Comparison of ENCODE assay signal across 14 cellular contexts in genomic region chrX:129650183-129650689, GRCh38. TPM values are rescaled to one million over a fixed set of nuclear protein-coding genes. Genes with fewer than 3 reads are reported as not detected.
A peak's percentile ranks its signal among the peaks of the same experiment; 100 is the strongest.
DNase-seq lines count a peak whose midpoint lies in the region; ATAC-seq and TF ChIP-seq lines count a peak whose summit lies in the region.
"Had no signal": no experiment of that assay in that cellular context is flagged by ENCODE, and none has a peak within 500 bp of the region (broad histone marks: within the 10 kb centered on the region; RNA-seq: fewer than 3 reads in every experiment).

No MANE protein-coding gene starts in this region.

- no peaks in the 10 kb centered on the region for H3K4me1 Mint-ChIP-seq in stimulated activated effector memory CD8-positive, alpha-beta T cell treated with anti-CD3 and anti-CD28 coated beads, Interleukin-12 subunit alpha, Interleukin-12 subunit beta, amount 100 ng/mL, for 72 hours
- peaks cover 4% of the 10 kb centered on the region for H3K4me1 Mint-ChIP-seq in activated CD4-positive, alpha-beta memory T cell treated with anti-CD3 and anti-CD28 coated beads, Interleukin-2, amount 10 ng/mL, durations not matched to agents 7 days and 5 days

- H3K27ac ChIP-seq in WERI-Rb-1 = peak overlapping the region; percentile 52
- H3K27ac ChIP-seq: BLaER1 had no signal

- POLR2A ChIA-PET in activated CD4-positive, alpha-beta memory T cell treated with anti-CD3 and anti-CD28 coated beads, Interleukin-2, amount 10 ng/mL, durations not matched to agents 7 days and 5 days (lab: Charles Lee) = interaction anchor here (1.1 kb wide), 1 partner anchor 29 kb away, joined by 3 read pairs; no protein-coding TSS in a partner anchor

- TF ChIP-seq CTCF in WERI-Rb-1 (IDR thresholded peaks at IDR 0.05; ENCODE audit: low read depth, low read length) = no peak

- H3K36me3 Mint-ChIP-seq in stimulated activated effector memory CD8-positive, alpha-beta T cell treated with anti-CD3 and anti-CD28 coated beads, Interleukin-12 subunit alpha, Interleukin-12 subunit beta, amount 100 ng/mL, for 72 hours = peaks cover 6% of the 10 kb centered on the region
- no peaks in the 10 kb centered on the region for H3K36me3 Mint-ChIP-seq in activated CD4-positive, alpha-beta memory T cell treated with anti-CD3 and anti-CD28 coated beads, Interleukin-2, amount 10 ng/mL, durations not matched to agents 7 days and 5 days (ENCODE audit: low read depth)

- DNase-seq in activated CD8-positive, alpha-beta memory T cell treated with anti-CD3 and anti-CD28 coated beads for 24 hours = peak; percentile 24
- DNase-seq in activated CD8-positive, alpha-beta memory T cell treated with anti-CD3 and anti-CD28 coated beads, Interleukin-2, amount 50 U/mL, for 4 hours = no peak
- DNase-seq in WERI-Rb-1 = no peak
- DNase-seq in mesenteric fat pad (ENCODE audit: low spot score) = peak; percentile 39
- no peak for DNase-seq in stimulated activated effector memory CD8-positive, alpha-beta T cell treated with anti-CD3 and anti-CD28 coated beads, Interleukin-12 subunit alpha, Interleukin-12 subunit beta, amount 100 ng/mL, for 72 hours (ENCODE audit: low spot score in 2 of 2)
- no peak for DNase-seq in activated CD4-positive, alpha-beta memory T cell treated with anti-CD3 and anti-CD28 coated beads, Interleukin-2, amount 10 ng/mL, durations not matched to agents 7 days and 5 days
- no peak for DNase-seq in stimulated activated CD4-positive, alpha-beta T cell treated with anti-CD3 and anti-CD28 coated beads, Interleukin-4, amount 100 ng/mL, for 1 hour
- DNase-seq in activated CD4-positive, alpha-beta T cell treated with anti-CD3 and anti-CD28 coated beads for 48 hours = no peak
- DNase-seq: 8988T, AML-193, DMS53, GM23248, IMR-90 had no signal

- H3K4me3 ChIP-seq in WERI-Rb-1 (ENCODE audit: low read depth, low read length) = no peak overlapping the region
- H3K4me3 ChIP-seq: BLaER1, GM23248 had no signal

- H3K27me3 Mint-ChIP-seq in activated CD4-positive, alpha-beta memory T cell treated with anti-CD3 and anti-CD28 coated beads, Interleukin-2, amount 10 ng/mL, durations not matched to agents 7 days and 5 days = peaks cover 17% of the 10 kb centered on the region

- no peak for ATAC-seq in stimulated activated effector memory CD8-positive, alpha-beta T cell treated with anti-CD3 and anti-CD28 coated beads, Interleukin-12 subunit alpha, Interleukin-12 subunit beta, amount 100 ng/mL, for 72 hours

- H3K27ac Mint-ChIP-seq in stimulated activated effector memory CD8-positive, alpha-beta T cell treated with anti-CD3 and anti-CD28 coated beads, Interleukin-12 subunit alpha, Interleukin-12 subunit beta, amount 100 ng/mL, for 72 hours = no peak overlapping the region
- H3K27ac Mint-ChIP-seq in activated CD4-positive, alpha-beta memory T cell treated with anti-CD3 and anti-CD28 coated beads, Interleukin-2, amount 10 ng/mL, durations not matched to agents 7 days and 5 days = no peak overlapping the region

- H3K9me3 Mint-ChIP-seq in stimulated activated effector memory CD8-positive, alpha-beta T cell treated with anti-CD3 and anti-CD28 coated beads, Interleukin-12 subunit alpha, Interleukin-12 subunit beta, amount 100 ng/mL, for 72 hours = no peaks in the 10 kb centered on the region
- no peaks in the 10 kb centered on the region for H3K9me3 Mint-ChIP-seq in activated CD4-positive, alpha-beta memory T cell treated with anti-CD3 and anti-CD28 coated beads, Interleukin-2, amount 10 ng/mL, durations not matched to agents 7 days and 5 days

- H3K36me3 ChIP-seq in WERI-Rb-1 = no peaks in the 10 kb centered on the region
- H3K36me3 ChIP-seq: BLaER1 had no signal

- CTCF ChIA-PET in activated CD4-positive, alpha-beta memory T cell treated with anti-CD3 and anti-CD28 coated beads, Interleukin-2, amount 10 ng/mL, durations not matched to agents 7 days and 5 days (lab: Charles Lee) = interaction anchor here (1.0 kb wide), 1 partner anchor 173 kb away, joined by 3 read pairs; no protein-coding TSS in a partner anchor

- H3K4me3 Mint-ChIP-seq in stimulated activated effector memory CD8-positive, alpha-beta T cell treated with anti-CD3 and anti-CD28 coated beads, Interleukin-12 subunit alpha, Interleukin-12 subunit beta, amount 100 ng/mL, for 72 hours = no peak overlapping the region
- H3K4me3 Mint-ChIP-seq in activated CD4-positive, alpha-beta memory T cell treated with anti-CD3 and anti-CD28 coated beads, Interleukin-2, amount 10 ng/mL, durations not matched to agents 7 days and 5 days = no peak overlapping the region

- H3K9me3 ChIP-seq in WERI-Rb-1 (ENCODE audit: severe bottlenecking) = no peaks in the 10 kb centered on the region
- H3K9me3 ChIP-seq: BLaER1 had no signal

- peaks cover 13% of the 10 kb centered on the region for H3K27me3 ChIP-seq in WERI-Rb-1 (ENCODE audit: insufficient read depth, low read depth, severe bottlenecking)

RNA-seq across cellular contexts. Expression of gene APLN, which starts 4.5 kb away (rescaled TPM):
- 5.6 TPM for total RNA-seq in mesenteric fat pad
- total RNA-seq in activated CD4-positive, alpha-beta memory T cell treated with anti-CD3 and anti-CD28 coated beads, Interleukin-2, amount 10 ng/mL, durations not matched to agents 7 days and 5 days = under 1 TPM; 0.15 TPM

Comparison
In these comparisons a context has a peak if more than half of its experiments do, and no peak if none do; other contexts are left out.
1. DNase-seq: peak in activated CD8-positive, alpha-beta memory T cell treated with anti-CD3 and anti-CD28 coated beads for 24 hours (single experiment) and mesenteric fat pad (single experiment); none in activated CD8-positive, alpha-beta memory T cell treated with anti-CD3 and anti-CD28 coated beads, Interleukin-2, amount 50 U/mL, for 4 hours (single experiment), WERI-Rb-1 (single experiment), stimulated activated effector memory CD8-positive, alpha-beta T cell treated with anti-CD3 and anti-CD28 coated beads, Interleukin-12 subunit alpha, Interleukin-12 subunit beta, amount 100 ng/mL, for 72 hours (0 of 2), activated CD4-positive, alpha-beta memory T cell treated with anti-CD3 and anti-CD28 coated beads, Interleukin-2, amount 10 ng/mL, durations not matched to agents 7 days and 5 days (single experiment), stimulated activated CD4-positive, alpha-beta T cell treated with anti-CD3 and anti-CD28 coated beads, Interleukin-4, amount 100 ng/mL, for 1 hour (single experiment) and activated CD4-positive, alpha-beta T cell treated with anti-CD3 and anti-CD28 coated beads for 48 hours (single experiment).